In the genomic region with DNA sequence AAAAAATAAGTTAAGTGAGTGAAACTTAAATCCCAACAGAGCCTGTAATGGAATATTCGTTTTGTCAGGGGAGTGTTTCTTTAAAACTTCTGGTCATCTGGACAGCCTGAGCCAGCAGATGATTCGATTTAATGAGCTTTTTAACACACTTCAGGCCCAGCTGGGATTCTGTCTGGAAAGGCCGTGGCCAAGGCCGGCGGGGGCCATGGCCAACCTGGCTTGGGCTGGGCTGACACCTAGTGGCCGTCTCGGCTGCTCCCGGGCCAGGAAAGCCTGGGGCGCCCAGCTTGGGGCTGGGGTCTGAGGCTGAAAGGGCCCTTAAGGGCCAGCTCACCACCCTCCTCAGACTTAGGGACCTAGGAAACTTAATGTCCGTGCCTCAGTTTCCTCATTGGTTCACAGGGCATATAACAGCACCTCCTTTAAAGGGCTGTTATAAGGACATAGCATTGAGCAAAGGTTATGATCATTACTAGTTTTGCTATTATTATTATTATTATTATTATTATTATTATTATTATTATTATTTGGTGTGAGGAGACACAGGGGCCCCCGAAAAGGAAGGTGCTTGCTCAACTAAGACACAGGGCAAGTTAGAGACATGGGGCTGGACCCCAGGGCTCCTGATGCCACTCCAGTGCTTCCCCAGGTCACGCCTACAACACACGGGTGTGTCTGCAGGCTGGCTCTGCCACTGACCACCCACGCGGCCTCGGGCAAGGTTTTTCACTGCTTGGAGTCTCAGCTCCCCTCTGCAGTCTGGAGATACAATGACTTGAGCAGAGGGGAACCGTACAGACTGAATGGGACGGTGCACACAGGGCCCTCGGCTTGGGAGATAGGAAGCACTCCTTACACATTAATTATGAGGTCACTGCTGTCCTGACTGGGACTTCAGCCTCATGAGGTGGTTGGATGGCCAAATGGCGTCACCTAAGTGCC, we compare ENCODE assay signal across 1 cellular context.
A peak's percentile ranks its signal among the peaks of the same experiment; 100 is the strongest.
TF ChIP-seq lines count a peak whose summit lies in the region.

No MANE protein-coding gene starts in this region.

TF ChIP-seq in HEK293, 187 proteins besides CTCF, POLR2A, EP300 and RAD21 (continued from another document):
- TF ChIP-seq, protein P1, sequence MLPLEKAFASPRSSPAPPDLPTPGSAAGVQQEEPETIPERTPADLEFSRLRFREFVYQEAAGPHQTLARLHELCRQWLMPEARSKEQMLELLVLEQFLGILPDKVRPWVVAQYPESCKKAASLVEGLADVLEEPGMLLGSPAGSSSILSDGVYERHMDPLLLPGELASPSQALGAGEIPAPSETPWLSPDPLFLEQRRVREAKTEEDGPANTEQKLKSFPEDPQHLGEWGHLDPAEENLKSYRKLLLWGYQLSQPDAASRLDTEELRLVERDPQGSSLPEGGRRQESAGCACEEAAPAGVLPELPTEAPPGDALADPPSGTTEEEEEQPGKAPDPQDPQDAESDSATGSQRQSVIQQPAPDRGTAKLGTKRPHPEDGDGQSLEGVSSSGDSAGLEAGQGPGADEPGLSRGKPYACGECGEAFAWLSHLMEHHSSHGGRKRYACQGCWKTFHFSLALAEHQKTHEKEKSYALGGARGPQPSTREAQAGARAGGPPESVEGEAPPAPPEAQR (tag by site-specific recombination; IDR thresholded peaks at IDR 0.05), result no peak
- TF ChIP-seq, protein P2, sequence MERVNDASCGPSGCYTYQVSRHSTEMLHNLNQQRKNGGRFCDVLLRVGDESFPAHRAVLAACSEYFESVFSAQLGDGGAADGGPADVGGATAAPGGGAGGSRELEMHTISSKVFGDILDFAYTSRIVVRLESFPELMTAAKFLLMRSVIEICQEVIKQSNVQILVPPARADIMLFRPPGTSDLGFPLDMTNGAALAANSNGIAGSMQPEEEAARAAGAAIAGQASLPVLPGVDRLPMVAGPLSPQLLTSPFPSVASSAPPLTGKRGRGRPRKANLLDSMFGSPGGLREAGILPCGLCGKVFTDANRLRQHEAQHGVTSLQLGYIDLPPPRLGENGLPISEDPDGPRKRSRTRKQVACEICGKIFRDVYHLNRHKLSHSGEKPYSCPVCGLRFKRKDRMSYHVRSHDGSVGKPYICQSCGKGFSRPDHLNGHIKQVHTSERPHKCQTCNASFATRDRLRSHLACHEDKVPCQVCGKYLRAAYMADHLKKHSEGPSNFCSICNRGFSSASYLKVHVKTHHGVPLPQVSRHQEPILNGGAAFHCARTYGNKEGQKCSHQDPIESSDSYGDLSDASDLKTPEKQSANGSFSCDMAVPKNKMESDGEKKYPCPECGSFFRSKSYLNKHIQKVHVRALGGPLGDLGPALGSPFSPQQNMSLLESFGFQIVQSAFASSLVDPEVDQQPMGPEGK (tag by site-specific recombination; IDR thresholded peaks at IDR 0.05), result 0 out of 2 replicates have a peak, but pooled peaks have one; percentile 24
- 0 out of 2 replicates have a peak, but pooled peaks have one; percentile 29 for TF ChIP-seq IKZF3 (tag by site-specific recombination; IDR thresholded peaks at IDR 0.05)
- peak; percentile 63 for TF ChIP-seq ZFHX2 (tag by site-specific recombination; conservative IDR thresholded peaks at IDR 0.05)
- TF ChIP-seq, protein P3, sequence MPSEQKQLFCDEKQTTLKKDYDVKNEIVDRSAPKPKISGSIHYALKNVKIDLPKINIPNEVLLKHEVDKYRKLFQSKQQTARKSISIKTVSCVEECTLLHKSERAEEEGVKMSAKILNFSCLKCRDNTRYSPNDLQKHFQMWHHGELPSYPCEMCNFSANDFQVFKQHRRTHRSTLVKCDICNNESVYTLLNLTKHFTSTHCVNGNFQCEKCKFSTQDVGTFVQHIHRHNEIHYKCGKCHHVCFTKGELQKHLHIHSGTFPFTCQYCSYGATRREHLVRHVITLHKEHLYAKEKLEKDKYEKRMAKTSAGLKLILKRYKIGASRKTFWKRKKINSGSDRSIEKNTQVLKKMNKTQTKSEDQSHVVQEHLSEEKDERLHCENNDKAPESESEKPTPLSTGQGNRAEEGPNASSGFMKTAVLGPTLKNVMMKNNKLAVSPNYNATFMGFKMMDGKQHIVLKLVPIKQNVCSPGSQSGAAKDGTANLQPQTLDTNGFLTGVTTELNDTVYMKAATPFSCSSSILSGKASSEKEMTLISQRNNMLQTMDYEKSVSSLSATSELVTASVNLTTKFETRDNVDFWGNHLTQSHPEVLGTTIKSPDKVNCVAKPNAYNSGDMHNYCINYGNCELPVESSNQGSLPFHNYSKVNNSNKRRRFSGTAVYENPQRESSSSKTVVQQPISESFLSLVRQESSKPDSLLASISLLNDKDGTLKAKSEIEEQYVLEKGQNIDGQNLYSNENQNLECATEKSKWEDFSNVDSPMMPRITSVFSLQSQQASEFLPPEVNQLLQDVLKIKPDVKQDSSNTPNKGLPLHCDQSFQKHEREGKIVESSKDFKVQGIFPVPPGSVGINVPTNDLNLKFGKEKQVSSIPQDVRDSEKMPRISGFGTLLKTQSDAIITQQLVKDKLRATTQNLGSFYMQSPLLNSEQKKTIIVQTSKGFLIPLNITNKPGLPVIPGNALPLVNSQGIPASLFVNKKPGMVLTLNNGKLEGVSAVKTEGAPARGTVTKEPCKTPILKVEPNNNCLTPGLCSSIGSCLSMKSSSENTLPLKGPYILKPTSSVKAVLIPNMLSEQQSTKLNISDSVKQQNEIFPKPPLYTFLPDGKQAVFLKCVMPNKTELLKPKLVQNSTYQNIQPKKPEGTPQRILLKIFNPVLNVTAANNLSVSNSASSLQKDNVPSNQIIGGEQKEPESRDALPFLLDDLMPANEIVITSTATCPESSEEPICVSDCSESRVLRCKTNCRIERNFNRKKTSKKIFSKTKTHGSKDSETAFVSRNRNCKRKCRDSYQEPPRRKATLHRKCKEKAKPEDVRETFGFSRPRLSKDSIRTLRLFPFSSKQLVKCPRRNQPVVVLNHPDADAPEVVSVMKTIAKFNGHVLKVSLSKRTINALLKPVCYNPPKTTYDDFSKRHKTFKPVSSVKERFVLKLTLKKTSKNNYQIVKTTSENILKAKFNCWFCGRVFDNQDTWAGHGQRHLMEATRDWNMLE (tag by site-specific recombination; conservative IDR thresholded peaks at IDR 0.05; ENCODE audit: low read depth), result no peak
- TF ChIP-seq BCL11A (tag by site-specific recombination; IDR thresholded peaks at IDR 0.05; ENCODE audit: low read depth), result no peak
- 0 out of 2 replicates have a peak, but pooled peaks have one; percentile 33 for TF ChIP-seq ZSCAN30 (tag by site-specific recombination; IDR thresholded peaks at IDR 0.05)
- no peak for TF ChIP-seq GLIS1 (tag by site-specific recombination; IDR thresholded peaks at IDR 0.05)
- TF ChIP-seq ZNF155 (tag by site-specific recombination; IDR thresholded peaks at IDR 0.05), result no peak
- no peak for TF ChIP-seq ZNF600 (tag by site-specific recombination; IDR thresholded peaks at IDR 0.05)
- peak; percentile 29; the same call in 1 of the 2 replicates for TF ChIP-seq ZNF561 (tag by site-specific recombination; IDR thresholded peaks at IDR 0.05; ENCODE audit: borderline replicate concordance)
- TF ChIP-seq SP2 (tag by site-specific recombination; IDR thresholded peaks at IDR 0.05), result no peak
- no peak for TF ChIP-seq ZNF248 (tag by site-specific recombination; IDR thresholded peaks at IDR 0.05)
- TF ChIP-seq, protein P4, sequence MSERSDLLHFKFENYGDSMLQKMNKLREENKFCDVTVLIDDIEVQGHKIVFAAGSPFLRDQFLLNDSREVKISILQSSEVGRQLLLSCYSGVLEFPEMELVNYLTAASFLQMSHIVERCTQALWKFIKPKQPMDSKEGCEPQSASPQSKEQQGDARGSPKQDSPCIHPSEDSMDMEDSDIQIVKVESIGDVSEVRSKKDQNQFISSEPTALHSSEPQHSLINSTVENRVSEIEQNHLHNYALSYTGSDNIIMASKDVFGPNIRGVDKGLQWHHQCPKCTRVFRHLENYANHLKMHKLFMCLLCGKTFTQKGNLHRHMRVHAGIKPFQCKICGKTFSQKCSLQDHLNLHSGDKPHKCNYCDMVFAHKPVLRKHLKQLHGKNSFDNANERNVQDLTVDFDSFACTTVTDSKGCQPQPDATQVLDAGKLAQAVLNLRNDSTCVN (tag by site-specific recombination; optimal IDR thresholded peaks at IDR 0.05), result no peak
- no peak for TF ChIP-seq OVOL3 (tag by site-specific recombination; IDR thresholded peaks at IDR 0.05)
- TF ChIP-seq KLF16 (tag by site-specific recombination; IDR thresholded peaks at IDR 0.05), result no peak
